8 cellular contexts compared by ENCODE assay signal in genomic region chr12:64796205-64796845, GRCh38. TPM values are rescaled to one million over a fixed set of nuclear protein-coding genes. Genes with fewer than 3 reads are reported as not detected.
A peak's percentile ranks its signal among the peaks of the same experiment; 100 is the strongest.
DNase-seq lines count a peak whose midpoint lies in the region; ATAC-seq, FAIRE-seq and TF ChIP-seq lines count a peak whose summit lies in the region.

No MANE protein-coding gene starts in this region.

- 46% methylated on average over 5 of the region's 5 CpGs for WGBS in GM12878 (ENCODE audit: insufficient coverage, insufficient replicate concordance, low lambda C conversion rate, missing lambda C conversion rate)

- no peaks in the 10 kb centered on the region for H3K9me3 ChIP-seq in GM12878 (replicated peaks; ENCODE audit: control insufficient read depth, insufficient read depth, low read length)

- in situ Hi-C loops in GM13976 (cut with MboI; ENCODE audit: low sequenced_read_pairs, unreplicated experiment): loop anchor here (10.0 kb wide), 1 partner anchor 328 kb away; the partner anchor contains the start of gene WIF1
- in situ Hi-C loops in GM12878 (cut with MboI): loop anchor here (5.0 to 10.0 kb wide), 2 partner anchors 326 to 438 kb away; partner anchors contain the start of gene WIF1

- no peaks in the 10 kb centered on the region for H3K79me2 ChIP-seq in GM12878 (ENCODE audit: control insufficient read depth, insufficient read depth, low read length)

- RAD21 ChIA-PET in GM12878 (lab: Charles Lee; ENCODE audit: unreplicated experiment): interaction anchor here (0.6 to 4.0 kb wide), 28 partner anchors 10 to 806 kb away, joined by 3 to 39 read pairs (median 4); partner anchors contain the start of genes LEMD3 and TBC1D30

- SMC1A ChIA-PET in GM12878 (lab: Charles Lee; ENCODE audit: uncharacterized antibody, unreplicated experiment): interaction anchor here (0.6 to 8.8 kb wide), 37 partner anchors 9 to 1325 kb away, joined by 3 to 130 read pairs (median 4); no protein-coding TSS in a partner anchor

- H4K20me1 ChIP-seq in GM12878 (ENCODE audit: control insufficient read depth, insufficient read depth): no peaks in the 10 kb centered on the region

- no peak overlapping the region for H3K4me3 ChIP-seq in GM12878

- CTCF ChIA-PET in GM12878 (lab: Yijun Ruan, JAX): interaction anchor here (0.6 to 5.2 kb wide), 66 partner anchors 9 to 510 kb away, joined by 3 to 72 read pairs (median 4); partner anchors contain the start of genes GNS, LEMD3 and WIF1

- BruUV-seq in GM12878 (replicated peaks; lab: Mats Ljungman, UMichigan): no TSS peak

- peak; percentile 86 for DNase-seq in A172 (ENCODE audit: low spot score)
- DNase-seq in GM13976 (ENCODE audit: low spot score): peak; percentile 64
- DNase-seq in NCI-H1417 treated with DMSO at 0.1 percent for 48 hours (lab: John Stamatoyannopoulos, UW): peak; percentile 68
- no peak for DNase-seq in GM12878 (ENCODE audit: low read depth, low spot score)
- peak; percentile 82 for DNase-seq in iPS-NIHi11 (ENCODE audit: low spot score)
- DNase-seq in stimulated activated CD4-positive, alpha-beta T cell treated with anti-CD3 and anti-CD28 coated beads, Interleukin-1b, Interleukin-23, amount 100 ng/mL, for 24 hours (ENCODE audit: low read depth in 4 of 4, low spot score in 1 of 4): peak; percentile 36 to 53 (median 43)

- intact Hi-C loops in GM12878 (cut with micrococcal nuclease; ENCODE audit: unreplicated experiment): loop anchor here (1.0 kb wide), 1 partner anchor 327 kb away; no protein-coding TSS in a partner anchor

- no peak overlapping the region for H3K9ac ChIP-seq in GM12878 (ENCODE audit: control insufficient read depth, insufficient read depth, low read length)

- FAIRE-seq in GM12878 (lab: Jason Lieb, UNC): no peak

- no peak for TF ChIP-seq POLR2A in GM12878 (IDR thresholded peaks at IDR 0.05; ENCODE audit: low read depth, low read length)

- peak; percentile 63 for TF ChIP-seq CTCF in GM13976 (IDR thresholded peaks at IDR 0.05; ENCODE audit: borderline replicate concordance, control extremely low read depth, extremely low read depth, insufficient read depth, missing control alignments)
- peak; percentile 64 to 77 (median 71) for TF ChIP-seq CTCF in GM12878 (IDR thresholded peaks at IDR 0.05 in 2 of 3, conservative IDR thresholded peaks at IDR 0.05 in 1 of 3; ENCODE audit: control insufficient read depth in 2 of 3, extremely low read depth in 1 of 3, insufficient read depth in 1 of 3, low read depth in 3 of 3, low read length in 3 of 3)

- TF ChIP-seq EP300 in GM12878 (IDR thresholded peaks at IDR 0.05; ENCODE audit: borderline replicate concordance in 1 of 2, control insufficient read depth in 1 of 2, low read depth in 2 of 2, low read length in 2 of 2): no peak

- ATAC-seq in HG02884 (IDR thresholded peaks at IDR 0.05; ENCODE audit: unreplicated experiment) (peak; percentile 74), SK-N-SH treated with all-trans-retinoic acid at 6 μM for 48 hours (peak; percentile 98), GM12878 (peak; percentile 86)

- peak; percentile 87 for TF ChIP-seq RAD21 in GM12878 (IDR thresholded peaks at IDR 0.05; ENCODE audit: insufficient read depth, low read depth, low read length)

- no peak overlapping the region; the same call in 1 of the 2 replicates for H2AFZ ChIP-seq in GM12878 (ENCODE audit: control insufficient read depth, low read depth, low read length)

- H3K36me3 ChIP-seq in GM12878 (ENCODE audit: control insufficient read depth in 2 of 2, insufficient read depth in 2 of 2, low read length in 1 of 2): no peaks in the 10 kb centered on the region

- POLR2A ChIA-PET in GM12878 (lab: Charles Lee): interaction anchor here (1.4 kb wide), 1 partner anchor 327 kb away, joined by 3 read pairs; no protein-coding TSS in a partner anchor

- H3K27ac ChIP-seq in GM12878 (ENCODE audit: control insufficient read depth, insufficient read depth): no peak overlapping the region

- H3K27me3 ChIP-seq in GM12878 (replicated peaks in 1 of 2; ENCODE audit: control insufficient read depth in 2 of 2, insufficient read depth in 2 of 2, low read length in 1 of 2): no peaks in the 10 kb centered on the region

- H3K4me2 ChIP-seq in GM12878 (ENCODE audit: control insufficient read depth, insufficient read depth): no peak overlapping the region

- peaks cover 12% of the 10 kb centered on the region for H3K4me1 ChIP-seq in GM12878 (ENCODE audit: control insufficient read depth, insufficient read depth, low read length)

TF ChIP-seq in SK-N-SH treated with all-trans-retinoic acid at 6 μM for 48 hours, 23 proteins besides CTCF, POLR2A, EP300 and RAD21 (continues in another document):
- no peak for TF ChIP-seq ZNF70 (CRISPR knock-in tag; IDR thresholded peaks at IDR 0.05)
- no peak for TF ChIP-seq GLIS3 (CRISPR knock-in tag; IDR thresholded peaks at IDR 0.05)
- no peak for TF ChIP-seq ESRRG (CRISPR knock-in tag; IDR thresholded peaks at IDR 0.05)
- no peak for TF ChIP-seq ZFP3 (CRISPR knock-in tag; IDR thresholded peaks at IDR 0.05)
- no peak for TF ChIP-seq SNAI2 (CRISPR knock-in tag; IDR thresholded peaks at IDR 0.05)
- TF ChIP-seq ZC3H10 (CRISPR knock-in tag; IDR thresholded peaks at IDR 0.05): no peak
- TF ChIP-seq ZFP30 (CRISPR knock-in tag; IDR thresholded peaks at IDR 0.05): no peak

TF ChIP-seq in GM12878, 131 proteins besides CTCF, POLR2A, EP300 and RAD21 (continues in another document):
- TF ChIP-seq SMC3 (IDR thresholded peaks at IDR 0.05; ENCODE audit: borderline replicate concordance, low read length): peak; percentile 82
- 0 out of 2 replicates have a peak, but pooled peaks have one; percentile 25 for TF ChIP-seq CREB1 (IDR thresholded peaks at IDR 0.05; ENCODE audit: low read depth)
- TF ChIP-seq, protein P1, sequence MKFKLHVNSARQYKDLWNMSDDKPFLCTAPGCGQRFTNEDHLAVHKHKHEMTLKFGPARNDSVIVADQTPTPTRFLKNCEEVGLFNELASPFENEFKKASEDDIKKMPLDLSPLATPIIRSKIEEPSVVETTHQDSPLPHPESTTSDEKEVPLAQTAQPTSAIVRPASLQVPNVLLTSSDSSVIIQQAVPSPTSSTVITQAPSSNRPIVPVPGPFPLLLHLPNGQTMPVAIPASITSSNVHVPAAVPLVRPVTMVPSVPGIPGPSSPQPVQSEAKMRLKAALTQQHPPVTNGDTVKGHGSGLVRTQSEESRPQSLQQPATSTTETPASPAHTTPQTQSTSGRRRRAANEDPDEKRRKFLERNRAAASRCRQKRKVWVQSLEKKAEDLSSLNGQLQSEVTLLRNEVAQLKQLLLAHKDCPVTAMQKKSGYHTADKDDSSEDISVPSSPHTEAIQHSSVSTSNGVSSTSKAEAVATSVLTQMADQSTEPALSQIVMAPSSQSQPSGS (IDR thresholded peaks at IDR 0.05; ENCODE audit: low read length): 0 out of 2 replicates have a peak, but pooled peaks have one; percentile 22

RNA-seq across cellular contexts. Expression of gene TBC1D30, which starts 28.1 kb away (rescaled TPM):
- total RNA-seq in A172 (2014; rRNA removed; shearing (Covaris generic)): 0.26 and 1.6 TPM in 2 replicates
- 78.4 and 88.8 TPM in 2 replicates for total RNA-seq in GM12878 (2013; cell fraction: nucleolus; rRNA removed)
- 15.9 and 17.1 TPM in 2 replicates for total RNA-seq in GM12878 (2014; rRNA removed)
- total RNA-seq in GM12878 (2014; rRNA removed; fragmentation: Illumina TruSeq; extraction: Trizol): 9.1 and 10.2 TPM in 2 replicates
- 15.8 and 16.1 TPM in 2 replicates for total RNA-seq in GM12878 (2021)
- 5.5 TPM for polyA plus RNA-seq in GM12878 (2011; ENCODE audit: low read depth)
- polyA plus RNA-seq in GM12878 (2011; rRNA removed): 3.3 and 3.9 TPM in 2 replicates
- polyA plus RNA-seq in GM12878 (2011; cell fraction: cytosol; rRNA removed): 2.1 TPM in 2 replicates
- 3.2 and 3.7 TPM in 2 replicates for polyA plus RNA-seq in GM12878 (2011; cell fraction: nucleus; rRNA removed)
- 9.5 and 16.9 TPM in 2 replicates for polyA plus RNA-seq in GM12878 (2012)
- 11.9 and 13.0 TPM in 2 replicates for polyA plus RNA-seq in GM12878 (2014; fragmentation: Illumina TruSeq; extraction: Trizol)
- polyA plus RNA-seq in GM12878 (2014; fragmentation: Nextera tagmentation; extraction: Ambion mirVana): 1 to 10 TPM; 1.2 to 1.6 TPM
- polyA plus RNA-seq in GM12878 (2014; rRNA removed): 10.2 and 12.3 TPM in 2 replicates
- polyA plus RNA-seq in GM12878 (2016; fragmentation: Nextera tagmentation; extraction: Ambion mirVana): 10 to 100 TPM; 21.0 to 23.3 TPM
- polyA minus RNA-seq in GM12878 (2011; rRNA and poly(A)+ RNA removed): 3.6 and 4.9 TPM in 2 replicates
- polyA minus RNA-seq in GM12878 (2011; cell fraction: cytosol; rRNA and poly(A)+ RNA removed): 1.1 and 2.4 TPM in 2 replicates
- polyA minus RNA-seq in GM12878 (2011; cell fraction: nucleus; rRNA and poly(A)+ RNA removed): 2.4 and 6.5 TPM in 2 replicates

RNA-seq across cellular contexts. Expression of gene GNS, which starts 37.1 kb away (rescaled TPM):
- 139 and 146 TPM in 2 replicates for total RNA-seq in A172 (2014; rRNA removed; shearing (Covaris generic))
- total RNA-seq in GM12878 (2013; cell fraction: nucleolus; rRNA removed): 52.0 and 53.8 TPM in 2 replicates
- total RNA-seq in GM12878 (2014; rRNA removed) (19.0 and 21.0 TPM in 2 replicates), GM12878 (2014; rRNA removed; fragmentation: Illumina TruSeq; extraction: Trizol) (21.5 and 23.6 TPM in 2 replicates), GM12878 (2021) (20.8 and 21.4 TPM in 2 replicates)
- polyA plus RNA-seq in GM12878 (2011; ENCODE audit: low read depth): 17.8 TPM
- polyA plus RNA-seq in GM12878 (2011; rRNA removed) (32.9 and 33.8 TPM in 2 replicates), GM12878 (2014; fragmentation: Illumina TruSeq; extraction: Trizol) (19.8 and 22.2 TPM in 2 replicates), GM12878 (2014; fragmentation: Nextera tagmentation; extraction: Ambion mirVana) (1 to 10 TPM; 4.1 to 4.4 TPM), GM12878 (2014; rRNA removed) (11.6 and 13.0 TPM in 2 replicates), GM12878 (2016; fragmentation: Nextera tagmentation; extraction: Ambion mirVana) (10 to 100 TPM; 17.8 to 19.3 TPM)
- 15.8 and 20.5 TPM in 2 replicates for polyA plus RNA-seq in GM12878 (2011; cell fraction: cytosol; rRNA removed)
- 11.3 and 12.0 TPM in 2 replicates for polyA plus RNA-seq in GM12878 (2011; cell fraction: nucleus; rRNA removed)
- 15.9 and 18.3 TPM in 2 replicates for polyA plus RNA-seq in GM12878 (2012)
- 46.4 and 89.7 TPM in 2 replicates for polyA minus RNA-seq in GM12878 (2011; rRNA and poly(A)+ RNA removed)
- 19.4 and 21.2 TPM in 2 replicates for polyA minus RNA-seq in GM12878 (2011; cell fraction: cytosol; rRNA and poly(A)+ RNA removed)
- 7.4 and 9.0 TPM in 2 replicates for polyA minus RNA-seq in GM12878 (2011; cell fraction: nucleus; rRNA and poly(A)+ RNA removed)
